Comparison of ENCODE assay signal across 8 cellular contexts in the genomic region with DNA sequence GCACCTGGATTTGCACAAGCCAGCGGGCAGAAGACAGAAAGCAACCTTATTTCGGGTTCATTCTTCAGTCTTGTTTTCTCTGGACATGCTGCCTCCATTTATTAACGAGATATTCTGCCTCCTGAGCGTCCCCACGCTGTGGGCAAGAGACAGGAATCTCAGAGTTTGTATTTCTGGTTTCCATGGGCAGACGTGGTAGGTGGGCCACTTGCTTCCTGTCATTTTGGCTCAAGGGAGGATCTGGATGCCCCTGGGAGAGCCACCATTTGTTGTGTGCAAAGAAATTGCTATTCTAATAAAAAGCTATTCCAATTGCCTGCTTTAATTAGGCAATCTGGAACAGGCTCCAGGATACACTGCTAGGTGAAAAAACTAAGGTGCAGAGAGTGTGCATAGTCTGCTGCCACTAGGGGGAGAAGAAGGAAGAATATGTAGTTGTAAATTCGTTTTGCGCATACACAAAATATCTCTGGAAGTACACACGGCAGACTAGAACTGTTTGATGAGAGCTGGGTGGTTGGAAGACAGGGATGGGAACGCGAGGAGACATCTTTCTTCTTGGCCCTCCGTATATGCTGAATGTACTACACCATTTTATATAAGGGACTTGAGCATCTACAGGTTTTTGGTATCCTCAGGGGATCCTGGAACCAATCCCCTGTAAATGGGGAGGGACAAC. TPM values are rescaled to one million over a fixed set of nuclear protein-coding genes. Genes with fewer than 3 reads are reported as not detected.
DNase-seq lines count a peak whose midpoint lies in the region; ATAC-seq and TF ChIP-seq lines count a peak whose summit lies in the region.

No MANE protein-coding gene starts in this region.

- CTCF ChIA-PET in SK-N-SH (lab: Yijun Ruan, JAX) = interaction anchor here (0.6 to 3.9 kb wide), 49 partner anchors 8 to 529 kb away, joined by 3 to 108 read pairs (median 5); a partner anchor contains a TSS

- H4K20me1 ChIP-seq in MM.1S (ENCODE audit: insufficient read depth, low read length) = no peaks in the 10 kb centered on the region
- no peaks in the 10 kb centered on the region for H4K20me1 ChIP-seq in SK-N-SH (ENCODE audit: insufficient read depth)
- H4K20me1 ChIP-seq in neural progenitor cell (ENCODE audit: low read depth) = no peaks in the 10 kb centered on the region

- no peak for TF ChIP-seq EP300 in SK-N-SH (IDR thresholded peaks at IDR 0.05; ENCODE audit: borderline replicate concordance in 1 of 2, low read depth in 1 of 2, low read length in 1 of 2)

- no peaks in the 10 kb centered on the region for H3F3A ChIP-seq in MM.1S (ENCODE audit: insufficient read depth, low read length)
- no peaks in the 10 kb centered on the region for H3F3A ChIP-seq in SK-N-SH (replicated peaks; ENCODE audit: insufficient read depth)
- H3F3A ChIP-seq in neural progenitor cell (ENCODE audit: low read depth) = no peaks in the 10 kb centered on the region

- H3K4me3 ChIP-seq in MM.1S (ENCODE audit: low read length) (no peak overlapping the region), SK-N-SH (ENCODE audit: low read depth in 2 of 2, low read length in 1 of 2) (no peak overlapping the region; a peak in 1 of 4 replicates), neural progenitor cell (no peak overlapping the region)

- TF ChIP-seq CTCF in MM.1S (IDR thresholded peaks at IDR 0.05; ENCODE audit: low read length) = peak; percentile 76
- peak; percentile 84 for TF ChIP-seq CTCF in SK-N-SH (IDR thresholded peaks at IDR 0.05)
- peak; percentile 75 for TF ChIP-seq CTCF in neural progenitor cell (IDR thresholded peaks at IDR 0.05)

- H3K9me3 Mint-ChIP-seq in neural progenitor cell = peaks cover 6% of the 10 kb centered on the region

- H2AFZ ChIP-seq in MM.1S (ENCODE audit: low read length) = no peak overlapping the region
- no peak overlapping the region for H2AFZ ChIP-seq in SK-N-SH (ENCODE audit: low read depth)
- H2AFZ ChIP-seq in neural progenitor cell (replicated peaks) = peak overlapping the region; percentile 15

- H3K27ac Mint-ChIP-seq in neural progenitor cell = no peak overlapping the region

- H3K4me1 ChIP-seq in MM.1S (ENCODE audit: low read length) (no peaks in the 10 kb centered on the region), SK-N-SH (ENCODE audit: control insufficient read depth in 1 of 2, insufficient read depth in 2 of 2, low read depth in 1 of 2, low read length in 1 of 2) (no peaks in the 10 kb centered on the region; a peak in 1 of 4 replicates), neural progenitor cell (no peaks in the 10 kb centered on the region)

- H3K9ac ChIP-seq in MM.1S (ENCODE audit: low read length) = no peak overlapping the region
- H3K9ac ChIP-seq in SK-N-SH = no peak overlapping the region
- H3K9ac ChIP-seq in neural progenitor cell = no peak overlapping the region

- 22% methylated on average over 12 of the region's 12 CpGs for WGBS in SK-N-SH (ENCODE audit: low lambda C conversion rate)

- ATAC-seq in GM18511 (IDR thresholded peaks at IDR 0.05; ENCODE audit: unreplicated experiment) (peak; percentile 61), esophagus mucosa (peak; percentile 68)

- H3K4me2 ChIP-seq in MM.1S (ENCODE audit: low read depth, low read length) (no peak overlapping the region), SK-N-SH (no peak overlapping the region), neural progenitor cell (no peak overlapping the region)

- POLR2A ChIA-PET in SK-N-SH (lab: Yijun Ruan, JAX) = no interaction called here

- peaks cover 10% of the 10 kb centered on the region for H3K4me1 Mint-ChIP-seq in neural progenitor cell

- H3K27me3 ChIP-seq in MM.1S (replicated peaks; ENCODE audit: insufficient read depth, low read length) = no peaks in the 10 kb centered on the region
- no peaks in the 10 kb centered on the region for H3K27me3 ChIP-seq in SK-N-SH (ENCODE audit: insufficient read depth)
- H3K27me3 ChIP-seq in neural progenitor cell = no peaks in the 10 kb centered on the region

- H3K9me3 ChIP-seq in MM.1S (replicated peaks; ENCODE audit: insufficient read depth, low read length) = no peaks in the 10 kb centered on the region
- no peaks in the 10 kb centered on the region for H3K9me3 ChIP-seq in SK-N-SH
- H3K9me3 ChIP-seq in neural progenitor cell (ENCODE audit: low read depth) = no peaks in the 10 kb centered on the region

- peak; percentile 78 for TF ChIP-seq RAD21 in SK-N-SH (IDR thresholded peaks at IDR 0.05; ENCODE audit: low read length)

- H3K27ac ChIP-seq in MM.1S (ENCODE audit: low read length) (no peak overlapping the region), SK-N-SH (ENCODE audit: low read depth in 2 of 2, low read length in 1 of 2) (no peak overlapping the region), neural progenitor cell (no peak overlapping the region)

- H3K9me2 ChIP-seq in MM.1S (replicated peaks; ENCODE audit: insufficient read depth, low read length) (no peaks in the 10 kb centered on the region), SK-N-SH (no peaks in the 10 kb centered on the region)

- H3K79me2 ChIP-seq in MM.1S (ENCODE audit: low read length) (no peaks in the 10 kb centered on the region), SK-N-SH (ENCODE audit: insufficient read depth) (no peaks in the 10 kb centered on the region), neural progenitor cell (ENCODE audit: low read depth) (no peaks in the 10 kb centered on the region)

- H3K4me3 Mint-ChIP-seq in neural progenitor cell = no peak overlapping the region

- H3K36me3 Mint-ChIP-seq in neural progenitor cell = no peaks in the 10 kb centered on the region

- H3K36me3 ChIP-seq in MM.1S (replicated peaks; ENCODE audit: insufficient read depth, low read length) (no peaks in the 10 kb centered on the region), SK-N-SH (replicated peaks in 1 of 2; ENCODE audit: control insufficient read depth in 1 of 2, insufficient read depth in 2 of 2, low read length in 1 of 2) (no peaks in the 10 kb centered on the region), neural progenitor cell (no peaks in the 10 kb centered on the region)

- DNase-seq in CD1c-positive myeloid dendritic cell (ENCODE audit: extremely low spot score) (peak; percentile 54), MM.1S (peak; percentile 40), SK-N-SH (peak; percentile 48), neural progenitor cell (ENCODE audit: low spot score) (peak; percentile 51), epidermal melanocyte (ENCODE audit: insufficient read length, low spot score) (no peak), iPS-NIHi7 (ENCODE audit: extremely low spot score) (no peak)

- H3K27me3 Mint-ChIP-seq in neural progenitor cell (ENCODE audit: insufficient read depth, low read depth) = peaks cover 3% of the 10 kb centered on the region

TF ChIP-seq in SK-N-SH, 30 proteins besides CTCF, POLR2A, EP300 and RAD21:
- TF ChIP-seq, protein P1, sequence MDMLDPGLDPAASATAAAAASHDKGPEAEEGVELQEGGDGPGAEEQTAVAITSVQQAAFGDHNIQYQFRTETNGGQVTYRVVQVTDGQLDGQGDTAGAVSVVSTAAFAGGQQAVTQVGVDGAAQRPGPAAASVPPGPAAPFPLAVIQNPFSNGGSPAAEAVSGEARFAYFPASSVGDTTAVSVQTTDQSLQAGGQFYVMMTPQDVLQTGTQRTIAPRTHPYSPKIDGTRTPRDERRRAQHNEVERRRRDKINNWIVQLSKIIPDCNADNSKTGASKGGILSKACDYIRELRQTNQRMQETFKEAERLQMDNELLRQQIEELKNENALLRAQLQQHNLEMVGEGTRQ (IDR thresholded peaks at IDR 0.05; ENCODE audit: borderline replicate concordance, low read depth, low read length) = no peak
- TF ChIP-seq, protein P2, sequence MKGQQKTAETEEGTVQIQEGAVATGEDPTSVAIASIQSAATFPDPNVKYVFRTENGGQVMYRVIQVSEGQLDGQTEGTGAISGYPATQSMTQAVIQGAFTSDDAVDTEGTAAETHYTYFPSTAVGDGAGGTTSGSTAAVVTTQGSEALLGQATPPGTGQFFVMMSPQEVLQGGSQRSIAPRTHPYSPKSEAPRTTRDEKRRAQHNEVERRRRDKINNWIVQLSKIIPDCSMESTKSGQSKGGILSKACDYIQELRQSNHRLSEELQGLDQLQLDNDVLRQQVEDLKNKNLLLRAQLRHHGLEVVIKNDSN (IDR thresholded peaks at IDR 0.05; ENCODE audit: borderline replicate concordance, low read depth) = no peak
- 0 out of 2 replicates have a peak, but pooled peaks have one; percentile 20 for TF ChIP-seq MXI1 (IDR thresholded peaks at IDR 0.05; ENCODE audit: low read depth, low read length)
- TF ChIP-seq SMC3 (IDR thresholded peaks at IDR 0.05; ENCODE audit: low read depth, low read length) = peak; percentile 77
- no peak for TF ChIP-seq ELF1 (IDR thresholded peaks at IDR 0.05)

RNA-seq across cellular contexts. Expression of a gene that starts 30.1 kb away (rescaled TPM):
- 0.08 and 0.12 TPM in 2 replicates for polyA plus RNA-seq in SK-N-SH (2012; rRNA removed)
- 0.09 and 0.21 TPM in 2 replicates for polyA plus RNA-seq in SK-N-SH (2012; cell fraction: cytosol; rRNA removed)
- 0.02 and 0.05 TPM in 2 replicates for polyA plus RNA-seq in SK-N-SH (2012; cell fraction: nucleus; rRNA removed)
- total RNA-seq in esophagus mucosa (0.24 TPM), neural progenitor cell (ENCODE audit: low replicate concordance) (4.3 and 4.8 TPM in 2 replicates)

Comparison
In these comparisons a context has a peak if more than half of its experiments do, and no peak if none do; other contexts are left out.
1. DNase-seq: peak in CD1c-positive myeloid dendritic cell (single experiment), MM.1S (single experiment), SK-N-SH (single experiment) and neural progenitor cell (single experiment); none in epidermal melanocyte (single experiment) and iPS-NIHi7 (single experiment).
2. Peak in every context shown above with its lines, with median percentiles within 50 percentile points of each other: CTCF ChIP-seq.